ENCODE assay signal across 8 cellular contexts in genomic region chr17:27601069-27601974, GRCh38. TPM values are rescaled to one million over a fixed set of nuclear protein-coding genes. Genes with fewer than 3 reads are reported as not detected.
DNase-seq lines count a peak whose midpoint lies in the region; ATAC-seq, FAIRE-seq and TF ChIP-seq lines count a peak whose summit lies in the region.

No MANE protein-coding gene starts in this region.

- BruUV-seq in A673 (replicated peaks; lab: Mats Ljungman, UMichigan): no TSS peak

- no peak overlapping the region for H3K4me3 ChIP-seq in A673 (ENCODE audit: low read depth, low read length, poor library complexity, severe bottlenecking)
- H3K4me3 ChIP-seq in kidney epithelial cell (ENCODE audit: low read depth, low read length): no peak overlapping the region

- H3K4me3 Mint-ChIP-seq in activated CD4-positive, alpha-beta T cell treated with anti-CD3 and anti-CD28 coated beads for 36 hours: no peak overlapping the region

- H3K27me3 Mint-ChIP-seq in activated CD4-positive, alpha-beta T cell treated with anti-CD3 and anti-CD28 coated beads for 36 hours: no peaks in the 10 kb centered on the region

- CTCF ChIA-PET in A673 (lab: Charles Lee): interaction anchor here (1.0 to 2.3 kb wide), 2 partner anchors 145 to 365 kb away, joined by 5 to 13 read pairs; partner anchors contain the start of gene KSR1
- CTCF ChIA-PET in activated CD4-positive, alpha-beta T cell treated with anti-CD3 and anti-CD28 coated beads for 36 hours (lab: Charles Lee): interaction anchor here (0.6 to 7.5 kb wide), 45 partner anchors 8 to 364 kb away, joined by 3 to 87 read pairs (median 4); partner anchors contain the start of gene KSR1

- H3K4me1 Mint-ChIP-seq in activated CD4-positive, alpha-beta T cell treated with anti-CD3 and anti-CD28 coated beads for 36 hours: peaks cover 14% of the 10 kb centered on the region

- intact Hi-C loops in A673 (cut with micrococcal nuclease; ENCODE audit: unreplicated experiment): loop anchor here (2.0 kb wide), 1 partner anchor 247 kb away; no protein-coding TSS in a partner anchor
- intact Hi-C loops in activated CD4-positive, alpha-beta T cell treated with anti-CD3 and anti-CD28 coated beads for 36 hours (cut with DNase I, micrococcal nuclease): loop anchor here in 1 of 2 experiments (1.0 to 5.0 kb wide), 9 partner anchors 29 to 357 kb away; partner anchors contain the start of gene KSR1

- peaks cover 44% of the 10 kb centered on the region for H3K36me3 Mint-ChIP-seq in activated CD4-positive, alpha-beta T cell treated with anti-CD3 and anti-CD28 coated beads for 36 hours (ENCODE audit: low read depth)

- peak; percentile 94 for TF ChIP-seq CTCF in A673 (conservative IDR thresholded peaks at IDR 0.05; ENCODE audit: low read depth, low read length)
- TF ChIP-seq CTCF in kidney epithelial cell (IDR thresholded peaks at IDR 0.05; ENCODE audit: insufficient read depth, low read length, poor library complexity, severe bottlenecking): peak; percentile 87

- H3K4me1 ChIP-seq in A673 (ENCODE audit: insufficient read depth, low read length, poor library complexity, severe bottlenecking): no peaks in the 10 kb centered on the region

- no peaks in the 10 kb centered on the region for H3K9me3 ChIP-seq in A673 (ENCODE audit: low read depth, low read length, poor library complexity, severe bottlenecking)

- DNase-seq in A673 (ENCODE audit: low spot score): peak; percentile 85
- DNase-seq in GM18507 (ENCODE audit: extremely low spot score, insufficient read length, low read depth): peak; percentile 47
- DNase-seq in NCI-H460 (ENCODE audit: extremely low read depth, low read depth): peak; percentile 76
- peak; percentile 90 for DNase-seq in activated CD4-positive, alpha-beta T cell treated with anti-CD3 and anti-CD28 coated beads for 36 hours
- peak; percentile 79 for DNase-seq in cerebellum (ENCODE audit: low spot score)
- no peak for DNase-seq in kidney epithelial cell (ENCODE audit: low read depth)
- DNase-seq in stimulated activated CD4-positive, alpha-beta T cell treated with anti-CD3 and anti-CD28 coated beads, Interleukin-2, amount 100 ng/mL, for 4 hours (ENCODE audit: low read depth): peak; percentile 70

- peak; percentile 90 for FAIRE-seq in GM18507 (lab: Jason Lieb, UNC)

- H3K27ac Mint-ChIP-seq in activated CD4-positive, alpha-beta T cell treated with anti-CD3 and anti-CD28 coated beads for 36 hours: no peak overlapping the region

- H3K27me3 ChIP-seq in A673 (replicated peaks; ENCODE audit: insufficient read depth, low read depth, low read length, poor library complexity): no peaks in the 10 kb centered on the region
- no peaks in the 10 kb centered on the region for H3K27me3 ChIP-seq in kidney epithelial cell (ENCODE audit: control insufficient read depth, insufficient read depth, low read length)

- H3K9me3 Mint-ChIP-seq in activated CD4-positive, alpha-beta T cell treated with anti-CD3 and anti-CD28 coated beads for 36 hours (ENCODE audit: low read depth): no peaks in the 10 kb centered on the region

- H3K36me3 ChIP-seq in A673 (ENCODE audit: insufficient read depth, low read length, poor library complexity, severe bottlenecking) (peaks cover 10% of the 10 kb centered on the region), kidney epithelial cell (ENCODE audit: control insufficient read depth, insufficient read depth, low read length) (no peaks in the 10 kb centered on the region)

- POLR2A ChIA-PET in A673 (lab: Charles Lee; ENCODE audit: low non-redundant PET): no interaction called here
- POLR2A ChIA-PET in activated CD4-positive, alpha-beta T cell treated with anti-CD3 and anti-CD28 coated beads for 36 hours (lab: Charles Lee): no interaction called here

- H3K27ac ChIP-seq in A673 (ENCODE audit: low read depth, low read length, poor library complexity, severe bottlenecking): no peak overlapping the region

- ATAC-seq in activated CD4-positive, alpha-beta T cell treated with anti-CD3 and anti-CD28 coated beads for 36 hours: peak; percentile 40
- ATAC-seq in GM21381 (IDR thresholded peaks at IDR 0.05; ENCODE audit: unreplicated experiment): no peak

RNA-seq across cellular contexts. Expression of gene LGALS9, which starts 29.7 kb away (rescaled TPM):
- total RNA-seq in A673 (2021) (2.4 and 3.7 TPM in 2 replicates), cerebellum (3.9 TPM), kidney epithelial cell (1.9 and 3.4 TPM in 2 replicates)
- total RNA-seq in NCI-H460 (2014; rRNA removed; shearing (Covaris generic)): 0.14 and 0.25 TPM in 2 replicates
- polyA plus RNA-seq in NCI-H460 (2014; cell fraction: nucleus; rRNA removed): 0.49 and 0.82 TPM in 2 replicates
- 10 to 100 TPM; 33.7 to 33.8 TPM for total RNA-seq in activated CD4-positive, alpha-beta T cell treated with anti-CD3 and anti-CD28 coated beads for 36 hours
